In genomic region chr17:72609501-72609900, GRCh38 we compare ENCODE assay signal across 18 cellular contexts.
DNase-seq lines count a peak whose midpoint lies in the region; ATAC-seq, FAIRE-seq and TF ChIP-seq lines count a peak whose summit lies in the region.
"Had no signal": no experiment of that assay in that cellular context is flagged by ENCODE, and none has a peak within 500 bp of the region (broad histone marks: within the 10 kb centered on the region; RNA-seq: fewer than 3 reads in every experiment).

No MANE protein-coding gene starts in this region.

- in situ Hi-C loops in GM23248 (cut with MboI) = no loop called here

- H3K9me2 ChIP-seq in GM23248 (ENCODE audit: insufficient read depth) = no peaks in the 10 kb centered on the region

- peak overlapping the region; percentile 34 for H3K4me2 ChIP-seq in GM23248 (ENCODE audit: unreplicated experiment)

- DNase-seq in GM23248 (peak; percentile 83), RPMI7951 (ENCODE audit: low read depth) (peak; percentile 62), fibroblast of mammary gland (ENCODE audit: low read depth) (peak; percentile 46), small intestine (peak; percentile 79), NCI-H526 treated with DMSO at 0.1 percent for 48 hours (lab: John Stamatoyannopoulos, UW) (no peak), caudate nucleus (lab: John Stamatoyannopoulos, UW) (no peak)
- DNase-seq in activated effector memory CD4-positive, alpha-beta T cell treated with Interleukin-2 at 50 U/mL for 16 hours = no peak
- DNase-seq: activated CD4-positive, alpha-beta T cell treated with anti-CD3 and anti-CD28 coated beads for 36 hours; activated naive CD8-positive, alpha-beta T cell treated with anti-CD3 and anti-CD28 coated beads for 36 hours; CD4-positive, alpha-beta memory T cell; GF-D8; left lung; naive thymus-derived CD8-positive, alpha-beta T cell; NCI-H1930; NCI-H82; psoas muscle; RPMI8226 had no signal

- no peaks in the 10 kb centered on the region for H3K27me3 ChIP-seq in GM23248 (replicated peaks; ENCODE audit: insufficient read depth)
- no peaks in the 10 kb centered on the region for H3K27me3 ChIP-seq in small intestine (ENCODE audit: control insufficient read depth in 2 of 2, insufficient read depth in 2 of 2, low read length in 2 of 2)

- H4K20me1 ChIP-seq in GM23248 (ENCODE audit: insufficient read depth) = no peaks in the 10 kb centered on the region

- H3K4me1 ChIP-seq in GM23248 (ENCODE audit: insufficient read depth) = peaks cover 29% of the 10 kb centered on the region
- peaks cover 0 to 5% of the 10 kb centered on the region in 2 donors for H3K4me1 ChIP-seq in small intestine (ENCODE audit: control insufficient read depth in 2 of 2, insufficient read depth in 1 of 2, low read depth in 1 of 2, low read length in 1 of 2)
- H3K4me1 ChIP-seq: left lung, psoas muscle had no signal

- TF ChIP-seq CTCF in fibroblast of mammary gland (conservative IDR thresholded peaks at IDR 0.05; ENCODE audit: control insufficient read depth, insufficient read depth, low read depth, low read length) = no peak

- H3K36me3 ChIP-seq in GM23248 (ENCODE audit: low read depth) (no peaks in the 10 kb centered on the region), small intestine (ENCODE audit: control insufficient read depth in 2 of 2, insufficient read depth in 2 of 2, low read length in 2 of 2) (no peaks in the 10 kb centered on the region)
- H3K36me3 ChIP-seq: left lung had no signal

- no peak for ATAC-seq in HG03521 (IDR thresholded peaks at IDR 0.05; ENCODE audit: unreplicated experiment)
- ATAC-seq: activated CD4-positive, alpha-beta T cell treated with anti-CD3 and anti-CD28 coated beads for 36 hours; left lung; naive thymus-derived CD8-positive, alpha-beta T cell; psoas muscle had no signal

- H3K27ac ChIP-seq in GM23248 (0 out of 2 replicates have a peak overlapping the region, but pooled peaks have one; percentile 16), small intestine (ENCODE audit: low read depth in 1 of 2, low read length in 1 of 2) (no peak overlapping the region), caudate nucleus (ENCODE audit: low read depth, low read length) (no peak overlapping the region)
- H3K27ac ChIP-seq: left lung, psoas muscle had no signal

- H3K9ac ChIP-seq in GM23248 = no peak overlapping the region

- H3K79me2 ChIP-seq in GM23248 (ENCODE audit: insufficient read depth) = no peaks in the 10 kb centered on the region

- WGBS in GM23248 (ENCODE audit: low coverage in 1 of 2, low lambda C conversion rate in 2 of 2, missing lambda C conversion rate in 2 of 2), 2 experiments = 17 to 21% methylated on average over 2 of the region's 2 CpGs
- WGBS in small intestine, 3 donors = 12 to 56% (median 29%) methylated on average over 2 of the region's 2 CpGs

- H2AFZ ChIP-seq in GM23248 = no peak overlapping the region

- FAIRE-seq in small intestine (lab: Jason Lieb, UNC) = no peak

- H3F3A ChIP-seq in GM23248 (ENCODE audit: insufficient read depth) = peaks cover 33% of the 10 kb centered on the region

- H3K4me3 ChIP-seq in GM23248 (no peak overlapping the region), fibroblast of mammary gland (ENCODE audit: control insufficient read depth, low read depth, low read length) (no peak overlapping the region), small intestine (ENCODE audit: low read depth in 1 of 2, low read length in 2 of 2) (no peak overlapping the region)
- H3K4me3 ChIP-seq: left lung, psoas muscle had no signal

- no peaks in the 10 kb centered on the region for H3K9me3 ChIP-seq in GM23248 (ENCODE audit: low read depth)
- H3K9me3 ChIP-seq in small intestine (ENCODE audit: control insufficient read depth, low read depth) = no peaks in the 10 kb centered on the region
- H3K9me3 ChIP-seq: psoas muscle had no signal

Comparison
In these comparisons a context has a peak if more than half of its experiments do, and no peak if none do; other contexts are left out.
1. DNase-seq: peak in GM23248 (single experiment), RPMI7951 (single experiment), fibroblast of mammary gland (single experiment) and small intestine (single experiment); none in NCI-H526 treated with DMSO at 0.1 percent for 48 hours (single experiment), activated effector memory CD4-positive, alpha-beta T cell treated with Interleukin-2 at 50 U/mL for 16 hours (single experiment) and caudate nucleus (0 of 61).